Comparison of ENCODE assay signal across 27 cellular contexts in the genomic region with DNA sequence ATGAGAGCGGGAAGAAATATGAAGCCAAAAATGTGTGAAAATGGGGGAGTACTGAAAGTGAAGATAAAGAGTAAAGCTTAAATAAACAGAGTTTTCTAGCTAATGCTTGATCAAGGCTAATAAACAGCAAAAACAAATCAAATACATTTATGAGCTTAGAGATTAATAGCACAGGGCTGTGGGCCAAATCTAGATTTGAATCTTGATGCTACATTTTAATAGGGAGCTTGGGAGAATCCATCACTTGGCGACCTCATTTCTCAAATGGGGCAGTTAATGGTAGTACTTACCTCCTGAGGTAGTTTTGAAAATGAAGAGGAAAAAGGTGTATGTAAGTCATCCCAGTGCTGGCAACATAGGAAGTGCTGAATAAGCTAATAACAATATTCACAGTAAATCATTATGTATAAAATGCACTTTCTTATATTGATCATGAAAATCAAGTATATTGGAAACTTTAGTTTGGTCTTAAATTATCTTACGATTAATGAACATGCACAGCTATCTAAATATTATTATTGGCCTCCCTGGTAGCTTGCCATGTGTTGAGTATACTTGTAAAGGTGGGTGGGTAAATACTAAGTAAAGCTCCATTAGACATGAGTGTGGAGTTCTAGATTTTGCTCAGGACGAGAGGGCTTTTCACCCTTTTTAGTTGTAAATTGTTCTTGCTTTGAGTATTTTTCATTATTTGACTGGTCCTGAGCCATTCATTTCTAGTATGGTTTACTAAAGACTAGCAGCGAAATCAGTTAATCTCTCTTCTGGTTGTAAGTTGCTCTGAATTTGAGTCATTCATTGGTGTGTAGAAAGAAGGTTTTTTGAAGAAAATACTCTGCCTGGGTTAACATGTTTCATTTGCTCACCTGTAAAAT. TPM values are rescaled to one million over a fixed set of nuclear protein-coding genes. Genes with fewer than 3 reads are reported as not detected.
DNase-seq lines count a peak whose midpoint lies in the region; ATAC-seq and TF ChIP-seq lines count a peak whose summit lies in the region.
"Had no signal": no experiment of that assay in that cellular context is flagged by ENCODE, and none has a peak within 500 bp of the region (broad histone marks: within the 10 kb centered on the region; RNA-seq: fewer than 3 reads in every experiment).

No MANE protein-coding gene starts in this region.

- no peak overlapping the region for H3K23ac ChIP-seq in mesenchymal stem cell (ENCODE audit: low read length in 2 of 2)

- H3K4me3 ChIP-seq in mesenchymal stem cell (ENCODE audit: insufficient read depth in 1 of 2, low read depth in 1 of 2, low read length in 2 of 2): peak overlapping the region in 1 of 2 experiments; percentile 81
- H3K4me3 ChIP-seq: BLaER1 had no signal

- no peak overlapping the region for H4K8ac ChIP-seq in mesenchymal stem cell (ENCODE audit: low read length)

- no peak overlapping the region for H2AK5ac ChIP-seq in mesenchymal stem cell (ENCODE audit: low read length, severe bottlenecking)

- H3K27me3 Mint-ChIP-seq in WTC11 (ENCODE audit: low read depth): peaks cover 23% of the 10 kb centered on the region

- CTCF ChIA-PET in WTC11 (lab: Charles Lee): no interaction called here

- H3K4me3 Mint-ChIP-seq in WTC11: no peak overlapping the region
- H3K4me3 Mint-ChIP-seq: dendritic cell treated with granulocyte-macrophage colony-stimulating factor and Interleukin-4, amounts not matched to agents 40 ng/mL and 50 ng/mL, for 4 days; IgD-negative memory B cell; naive thymus-derived CD4-positive, alpha-beta T cell; stimulated activated naive CD8-positive, alpha-beta T cell treated with anti-CD3 and anti-CD28 coated beads, Interleukin-15, Interleukin-2, amounts not matched to agents 100 ng/mL and 50 ng/mL, for 24 hours had no signal

- peak; percentile 51 for ATAC-seq in GM18868 (IDR thresholded peaks at IDR 0.05; ENCODE audit: unreplicated experiment)
- ATAC-seq in HG02763 (IDR thresholded peaks at IDR 0.05; ENCODE audit: unreplicated experiment): peak; percentile 50
- ATAC-seq in WTC11: no peak
- ATAC-seq: HCT116; naive thymus-derived CD4-positive, alpha-beta T cell; SK-N-SH treated with all-trans-retinoic acid at 6 μM for 48 hours had no signal

- H3K36me3 ChIP-seq in mesenchymal stem cell (ENCODE audit: control insufficient read depth in 1 of 2, insufficient read depth in 2 of 2, low read depth in 1 of 2, low read length in 2 of 2): peaks cover 0 to 18% of the 10 kb centered on the region in 2 experiments
- H3K36me3 ChIP-seq: BLaER1 had no signal

- H3K9ac ChIP-seq in mesenchymal stem cell (ENCODE audit: low read length): peak overlapping the region; percentile 90
- H3K9ac ChIP-seq: BLaER1, parathyroid adenoma had no signal

- H2BK120ac ChIP-seq in mesenchymal stem cell (ENCODE audit: low read depth, low read length): no peak overlapping the region

- no peak overlapping the region for H4K91ac ChIP-seq in mesenchymal stem cell (ENCODE audit: low read length)

- POLR2A ChIA-PET in WTC11 (lab: Charles Lee): no interaction called here

- WGBS in mesenchymal stem cell: 83% methylated on average over 4 of the region's 5 CpGs

- H3K27me3 ChIP-seq in mesenchymal stem cell (ENCODE audit: control insufficient read depth in 1 of 2, insufficient read depth in 1 of 2, low read length in 2 of 2): no peaks in the 10 kb centered on the region
- H3K27me3 ChIP-seq: BLaER1 had no signal

- H3K4me2 ChIP-seq in mesenchymal stem cell (ENCODE audit: low read length, poor library complexity, severe bottlenecking): peak overlapping the region; percentile 60
- H3K4me2 ChIP-seq: BLaER1 had no signal

- H3K27ac Mint-ChIP-seq in WTC11: no peak overlapping the region
- H3K27ac Mint-ChIP-seq: activated T-helper 2 cell treated with anti-CD3 and anti-CD28 coated beads, Interferon-gamma antibody, Interleukin-2, Interleukin-4, amounts not matched to agents 10 μg/mL and 5 μg/mL and 100 μg/mL, durations not matched to agents 14 hours and 24 hours and 36 hours; dendritic cell treated with granulocyte-macrophage colony-stimulating factor and Interleukin-4, amounts not matched to agents 40 ng/mL and 50 ng/mL, for 4 days; IgD-negative memory B cell; naive thymus-derived CD4-positive, alpha-beta T cell; stimulated activated naive CD8-positive, alpha-beta T cell treated with anti-CD3 and anti-CD28 coated beads, Interleukin-15, Interleukin-2, amounts not matched to agents 100 ng/mL and 50 ng/mL, for 24 hours had no signal

- H3K4me1 Mint-ChIP-seq in WTC11: peaks cover 7% of the 10 kb centered on the region

- no peaks in the 10 kb centered on the region for H3K9me3 Mint-ChIP-seq in WTC11
- H3K9me3 Mint-ChIP-seq: activated T-helper 2 cell treated with anti-CD3 and anti-CD28 coated beads, Interferon-gamma antibody, Interleukin-2, Interleukin-4, amounts not matched to agents 10 μg/mL and 5 μg/mL and 100 μg/mL, durations not matched to agents 14 hours and 24 hours and 36 hours; dendritic cell treated with granulocyte-macrophage colony-stimulating factor and Interleukin-4, amounts not matched to agents 40 ng/mL and 50 ng/mL, for 4 days; IgD-negative memory B cell; stimulated activated naive CD8-positive, alpha-beta T cell treated with anti-CD3 and anti-CD28 coated beads, Interleukin-15, Interleukin-2, amounts not matched to agents 100 ng/mL and 50 ng/mL, for 24 hours had no signal

- no peaks in the 10 kb centered on the region for H3K36me3 Mint-ChIP-seq in WTC11
- H3K36me3 Mint-ChIP-seq: IgD-negative memory B cell; naive thymus-derived CD4-positive, alpha-beta T cell had no signal

- H2BK15ac ChIP-seq in mesenchymal stem cell (ENCODE audit: low read depth, poor library complexity, severe bottlenecking): no peak overlapping the region

- no peak overlapping the region for H2AFZ ChIP-seq in mesenchymal stem cell (ENCODE audit: low read depth, low read length)
- H2AFZ ChIP-seq: parathyroid adenoma had no signal

- H3K9me3 ChIP-seq in mesenchymal stem cell (ENCODE audit: control insufficient read depth, low read length): no peaks in the 10 kb centered on the region

- DNase-seq in mesenchymal stem cell (no peak), WTC11 (ENCODE audit: low spot score) (no peak), superior temporal gyrus (ENCODE audit: extremely low spot score) (no peak), NCI-H510A treated with DMSO at 0.1 percent for 48 hours (lab: John Stamatoyannopoulos, UW) (no peak)
- DNase-seq: activated CD4-positive, CD25-positive, alpha-beta regulatory T cell treated with anti-CD3 and anti-CD28 coated beads, Interleukin-2, amount 50 U/mL, for 72 hours; foreskin fibroblast; hippocampal formation; islet precursor cell; MV-4-11; naive thymus-derived CD4-positive, alpha-beta T cell; NCI-H2029; NCI-H446; stimulated activated CD4-positive, alpha-beta T cell treated with anti-CD3 and anti-CD28 coated beads, Interleukin-2, amount 100 ng/mL, for 24 hours; trophoblast cell had no signal

- no peak overlapping the region for H3K18ac ChIP-seq in mesenchymal stem cell (ENCODE audit: low read depth in 1 of 2, low read length in 2 of 2)

- H3K4ac ChIP-seq in mesenchymal stem cell (ENCODE audit: low read depth in 1 of 2, low read length in 2 of 2): no peak overlapping the region

- H3K27ac ChIP-seq in VCaP (peak overlapping the region; percentile 57), mesenchymal stem cell (ENCODE audit: low read length, poor library complexity, severe bottlenecking) (peak overlapping the region; percentile 96)
- H3K27ac ChIP-seq: BLaER1, parathyroid adenoma, RWPE1 had no signal

- TF ChIP-seq CTCF in VCaP (conservative IDR thresholded peaks at IDR 0.05): no peak
- no peak for TF ChIP-seq CTCF in WTC11 (IDR thresholded peaks at IDR 0.05)

- peaks cover 1% of the 10 kb centered on the region for H3K4me1 ChIP-seq in mesenchymal stem cell (ENCODE audit: control insufficient read depth, insufficient read depth, low read depth, low read length)
- H3K4me1 ChIP-seq: BLaER1, parathyroid adenoma had no signal

- H2BK12ac ChIP-seq in mesenchymal stem cell (ENCODE audit: low read length in 2 of 2): no peak overlapping the region

- H3K79me1 ChIP-seq in mesenchymal stem cell (replicated peaks; ENCODE audit: low read length, poor library complexity, severe bottlenecking): no peaks in the 10 kb centered on the region

- H3K14ac ChIP-seq in mesenchymal stem cell (ENCODE audit: low read length in 2 of 2): no peak overlapping the region

- peak overlapping the region; percentile 48 for H2BK5ac ChIP-seq in mesenchymal stem cell (ENCODE audit: low read depth, low read length, poor library complexity, severe bottlenecking)

TF ChIP-seq in WTC11, 78 proteins besides CTCF, POLR2A, EP300 and RAD21 (continues in another document):
- TF ChIP-seq, protein P1, sequence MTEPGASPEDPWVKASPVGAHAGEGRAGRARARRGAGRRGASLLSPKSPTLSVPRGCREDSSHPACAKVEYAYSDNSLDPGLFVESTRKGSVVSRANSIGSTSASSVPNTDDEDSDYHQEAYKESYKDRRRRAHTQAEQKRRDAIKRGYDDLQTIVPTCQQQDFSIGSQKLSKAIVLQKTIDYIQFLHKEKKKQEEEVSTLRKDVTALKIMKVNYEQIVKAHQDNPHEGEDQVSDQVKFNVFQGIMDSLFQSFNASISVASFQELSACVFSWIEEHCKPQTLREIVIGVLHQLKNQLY (CRISPR knock-in tag; IDR thresholded peaks at IDR 0.05): no peak
- TF ChIP-seq NFYB (CRISPR knock-in tag; conservative IDR thresholded peaks at IDR 0.05; ENCODE audit: low read depth) (no peak), TEAD1 (CRISPR knock-in tag; IDR thresholded peaks at IDR 0.05) (no peak), KAT7 (CRISPR knock-in tag; IDR thresholded peaks at IDR 0.05; ENCODE audit: borderline replicate concordance) (no peak), TEAD4 (CRISPR knock-in tag; IDR thresholded peaks at IDR 0.05) (no peak), ESRRA (CRISPR knock-in tag; IDR thresholded peaks at IDR 0.05; ENCODE audit: borderline replicate concordance) (no peak), ZNF423 (CRISPR knock-in tag; IDR thresholded peaks at IDR 0.05) (no peak), NR1H2 (CRISPR knock-in tag; IDR thresholded peaks at IDR 0.05) (no peak), TP53 (CRISPR knock-in tag; IDR thresholded peaks at IDR 0.05) (no peak), NR2C2 (CRISPR knock-in tag; IDR thresholded peaks at IDR 0.05) (no peak)
- TF ChIP-seq, protein P2, sequence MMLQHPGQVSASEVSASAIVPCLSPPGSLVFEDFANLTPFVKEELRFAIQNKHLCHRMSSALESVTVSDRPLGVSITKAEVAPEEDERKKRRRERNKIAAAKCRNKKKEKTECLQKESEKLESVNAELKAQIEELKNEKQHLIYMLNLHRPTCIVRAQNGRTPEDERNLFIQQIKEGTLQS (CRISPR knock-in tag; conservative IDR thresholded peaks at IDR 0.05): no peak
- TF ChIP-seq, protein P3, sequence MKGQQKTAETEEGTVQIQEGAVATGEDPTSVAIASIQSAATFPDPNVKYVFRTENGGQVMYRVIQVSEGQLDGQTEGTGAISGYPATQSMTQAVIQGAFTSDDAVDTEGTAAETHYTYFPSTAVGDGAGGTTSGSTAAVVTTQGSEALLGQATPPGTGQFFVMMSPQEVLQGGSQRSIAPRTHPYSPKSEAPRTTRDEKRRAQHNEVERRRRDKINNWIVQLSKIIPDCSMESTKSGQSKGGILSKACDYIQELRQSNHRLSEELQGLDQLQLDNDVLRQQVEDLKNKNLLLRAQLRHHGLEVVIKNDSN (CRISPR knock-in tag; IDR thresholded peaks at IDR 0.05): no peak

RNA-seq across cellular contexts. Expression of a gene that starts 5.0 kb away (rescaled TPM):
- polyA plus RNA-seq in mesenchymal stem cell (2013, experiment 1 of 2): 4.7 TPM
- 5.0 TPM for polyA plus RNA-seq in mesenchymal stem cell (2013, experiment 2 of 2)
- total RNA-seq in WTC11 (2021): 0.61 to 0.85 TPM (median 0.78 TPM) in 3 replicates
- total RNA-seq: G401 had no signal
- polyA plus RNA-seq: IgD-negative memory B cell; naive thymus-derived CD4-positive, alpha-beta T cell had no signal
